Comparison of ENCODE assay signal across 8 cellular contexts in genomic region chr1:46183119-46183842, GRCh38. TPM values are rescaled to one million over a fixed set of nuclear protein-coding genes. Genes with fewer than 3 reads are reported as not detected.
A peak's percentile ranks its signal among the peaks of the same experiment; 100 is the strongest.
DNase-seq lines count a peak whose midpoint lies in the region; ATAC-seq and TF ChIP-seq lines count a peak whose summit lies in the region.

No MANE protein-coding gene starts in this region.

- POLR2A ChIA-PET in PC-3 (lab: Charles Lee; ENCODE audit: unreplicated experiment): interaction anchor here (0.5 to 0.7 kb wide), 4 partner anchors 41 to 64 kb away, joined by 3 to 5 read pairs (median 5); no protein-coding TSS in a partner anchor

- DNase-seq in H4 (ENCODE audit: low spot score) (peak; percentile 98), PC-3 (peak; percentile 100), non-pigmented ciliary epithelial cell (ENCODE audit: low read depth) (peak; percentile 82), mesenteric fat pad (ENCODE audit: low spot score) (no peak)
- no peak for DNase-seq in activated CD4-positive, alpha-beta T cell treated with anti-CD3 and anti-CD28 coated beads for 48 hours

- peaks cover 10% of the 10 kb centered on the region for H3K79me2 ChIP-seq in PC-3 (ENCODE audit: low read length)

- ATAC-seq in PC-3 (peak; percentile 68), esophagus mucosa (peak; percentile 87), GM21390 (IDR thresholded peaks at IDR 0.05; ENCODE audit: unreplicated experiment) (no peak), HG03159 (IDR thresholded peaks at IDR 0.05; ENCODE audit: unreplicated experiment) (no peak)

- peak overlapping the region; percentile 85 for H3K9ac ChIP-seq in PC-3 (ENCODE audit: low read length)

- H3K27me3 ChIP-seq in PC-3 (ENCODE audit: low read length): no peaks in the 10 kb centered on the region

- H3K9me2 ChIP-seq in PC-3 (replicated peaks; ENCODE audit: low read length): no peaks in the 10 kb centered on the region

- peaks cover 27% of the 10 kb centered on the region; the same call in 1 of the 2 replicates for H3K36me3 ChIP-seq in PC-3 (ENCODE audit: low read depth, low read length)

- no peaks in the 10 kb centered on the region for H3K9me3 ChIP-seq in PC-3 (ENCODE audit: low read length)

- peaks cover 62% of the 10 kb centered on the region for H3K4me1 ChIP-seq in PC-3 (ENCODE audit: insufficient read depth, low read length)

- H3K4me3 ChIP-seq in PC-3 (ENCODE audit: low read length): peak overlapping the region; percentile 9; the same call in 1 of the 2 replicates

- H3K27ac ChIP-seq in PC-3 (ENCODE audit: low read length): peak overlapping the region; percentile 99

- TSS peak; percentile 31 for BruUV-seq in PC-3 (replicated peaks; lab: Mats Ljungman, UMichigan)

- intact Hi-C loops in PC-3 (cut with micrococcal nuclease): loop anchor here (1.0 kb wide), 2 partner anchors 15 to 40 kb away; partner anchors contain the start of gene POMGNT1

- H3F3A ChIP-seq in PC-3 (ENCODE audit: low read length, unreplicated experiment): peaks cover 34% of the 10 kb centered on the region

- H4K20me1 ChIP-seq in PC-3 (ENCODE audit: low read length): no peaks in the 10 kb centered on the region

- 0 out of 2 replicates have a peak, but pooled peaks have one; percentile 30 for TF ChIP-seq CTCF in PC-3 (conservative IDR thresholded peaks at IDR 0.05; ENCODE audit: low read depth, low read length)

- H3K4me2 ChIP-seq in PC-3 (ENCODE audit: low read length): peak overlapping the region; percentile 81

- CTCF ChIA-PET in PC-3 (lab: Charles Lee): interaction anchor here (0.5 to 3.7 kb wide), 5 partner anchors 16 to 670 kb away, joined by 3 to 58 read pairs (median 6); no protein-coding TSS in a partner anchor

- 0 out of 2 replicates have a peak overlapping the region, but pooled peaks have one; percentile 20 for H2AFZ ChIP-seq in PC-3 (ENCODE audit: low read length)

RNA-seq across cellular contexts. Expression of gene P3R3URF, which starts 7.0 kb away (rescaled TPM):
- not detected in 2 replicates for total RNA-seq in H4 (2014; rRNA removed; shearing (Covaris generic))
- total RNA-seq in PC-3 (2014; rRNA removed): not detected in 2 replicates
- total RNA-seq in esophagus mucosa: not detected
- total RNA-seq in mesenteric fat pad: not detected

RNA-seq across cellular contexts. Expression of gene TSPAN1, which starts 8.4 kb away (rescaled TPM):
- total RNA-seq in H4 (2014; rRNA removed; shearing (Covaris generic)): 0.64 and 0.66 TPM in 2 replicates
- 33.3 and 33.7 TPM in 2 replicates for total RNA-seq in PC-3 (2014; rRNA removed)
- 4.7 TPM for total RNA-seq in esophagus mucosa
- total RNA-seq in mesenteric fat pad: 1.2 TPM

RNA-seq across cellular contexts. Expression of gene POMGNT1, which starts 15.0 kb away (rescaled TPM):
- 66.3 and 68.9 TPM in 2 replicates for total RNA-seq in H4 (2014; rRNA removed; shearing (Covaris generic))
- total RNA-seq in PC-3 (2014; rRNA removed) (84.8 and 92.5 TPM in 2 replicates), esophagus mucosa (28.3 TPM), mesenteric fat pad (53.1 TPM)

RNA-seq across cellular contexts. Expression of gene LURAP1, which starts 19.9 kb away (rescaled TPM):
- 0.15 and 0.41 TPM in 2 replicates for total RNA-seq in H4 (2014; rRNA removed; shearing (Covaris generic))
- 0.29 TPM in 1 of 2 replicates, not detected in the other for total RNA-seq in PC-3 (2014; rRNA removed)
- 1.7 TPM for total RNA-seq in esophagus mucosa
- total RNA-seq in mesenteric fat pad: 3.5 TPM

RNA-seq across cellular contexts. Expression of gene PIK3R3, which starts 50.9 kb away (rescaled TPM):
- 14.9 and 16.4 TPM in 2 replicates for total RNA-seq in H4 (2014; rRNA removed; shearing (Covaris generic))
- total RNA-seq in PC-3 (2014; rRNA removed): 17.7 and 18.5 TPM in 2 replicates
- 5.5 TPM for total RNA-seq in esophagus mucosa
- 72.6 TPM for total RNA-seq in mesenteric fat pad

Comparison
In these comparisons a context has a peak if more than half of its experiments do, and no peak if none do; other contexts are left out.
1. DNase-seq: peak in H4 (single experiment), PC-3 (single experiment) and non-pigmented ciliary epithelial cell (single experiment); none in mesenteric fat pad (single experiment) and activated CD4-positive, alpha-beta T cell treated with anti-CD3 and anti-CD28 coated beads for 48 hours (single experiment).
2. ATAC-seq: peak in PC-3 (single experiment) and esophagus mucosa (single experiment); none in GM21390 (single experiment) and HG03159 (single experiment).